ENCODE assay signal across 8 cellular contexts in genomic region chr14:58395815-58396626, GRCh38. TPM values are rescaled to one million over a fixed set of nuclear protein-coding genes. Genes with fewer than 3 reads are reported as not detected.
A peak's percentile ranks its signal among the peaks of the same experiment; 100 is the strongest.
DNase-seq lines count a peak whose midpoint lies in the region; ATAC-seq and TF ChIP-seq lines count a peak whose summit lies in the region.

TSS of gene TOMM20L (plus strand) at chr14:58395930. CDS start at chr14:58395958, 28 bp downstream.

- H3K9me3 Mint-ChIP-seq in neural progenitor cell: no peaks in the 10 kb centered on the region

- no peaks in the 10 kb centered on the region for H3K36me3 Mint-ChIP-seq in neural progenitor cell

- H3K4me3 ChIP-seq in fibroblast of villous mesenchyme (ENCODE audit: low read depth, low read length): peak within 1 kb of the TSS; percentile 59
- H3K4me3 ChIP-seq in neural progenitor cell: peak within 1 kb of the TSS; percentile 52

- H3K9ac ChIP-seq in neural progenitor cell: no peak within 1 kb of the TSS

- H3K27me3 Mint-ChIP-seq in neural progenitor cell (ENCODE audit: insufficient read depth, low read depth): peaks cover 4% of the 10 kb centered on the region

- ATAC-seq in GM19372 (IDR thresholded peaks at IDR 0.05; ENCODE audit: low read depth, unreplicated experiment) (peak; percentile 93), HG03520 (IDR thresholded peaks at IDR 0.05; ENCODE audit: unreplicated experiment) (peak; percentile 88)

- no peaks in the 10 kb centered on the region for H3K36me3 ChIP-seq in neural progenitor cell

- peak within 1 kb of the TSS; percentile 76 for H3K4me2 ChIP-seq in neural progenitor cell

- H3K27ac ChIP-seq in neural progenitor cell: no peak within 1 kb of the TSS

- H3K4me1 ChIP-seq in neural progenitor cell: no peaks in the 10 kb centered on the region

- H3K27ac Mint-ChIP-seq in neural progenitor cell: peak within 1 kb of the TSS; percentile 94

- H4K20me1 ChIP-seq in neural progenitor cell (ENCODE audit: low read depth): no peaks in the 10 kb centered on the region

- H3K4me3 Mint-ChIP-seq in neural progenitor cell: peak within 1 kb of the TSS; percentile 85

- peaks cover 27% of the 10 kb centered on the region for H3F3A ChIP-seq in neural progenitor cell (ENCODE audit: low read depth)

- peaks cover 30% of the 10 kb centered on the region for H3K27me3 ChIP-seq in neural progenitor cell

- H3K9me3 ChIP-seq in neural progenitor cell (ENCODE audit: low read depth): no peaks in the 10 kb centered on the region

- TF ChIP-seq CTCF in fibroblast of villous mesenchyme (IDR thresholded peaks at IDR 0.05; ENCODE audit: insufficient read depth, low read depth, low read length) (peak; percentile 44), neural progenitor cell (IDR thresholded peaks at IDR 0.05) (peak; percentile 90)

- peak within 1 kb of the TSS; percentile 96 for H2AFZ ChIP-seq in neural progenitor cell (replicated peaks)

- no peaks in the 10 kb centered on the region for H3K79me2 ChIP-seq in neural progenitor cell (ENCODE audit: low read depth)

- DNase-seq in CMK (ENCODE audit: low read depth) (peak; percentile 47), OCI-M1 (lab: John Stamatoyannopoulos, UW) (peak; percentile 76), fibroblast of villous mesenchyme (ENCODE audit: low read depth) (peak; percentile 51), neural progenitor cell (ENCODE audit: low spot score) (peak; percentile 94), stromal cell of bone marrow (ENCODE audit: low read depth) (peak; percentile 31)
- peak; percentile 90 for DNase-seq in activated effector memory CD4-positive, alpha-beta T cell treated with anti-CD3 and anti-CD28 coated beads, Interleukin-2, amount 50 U/mL, for 16 hours

- H3K4me1 Mint-ChIP-seq in neural progenitor cell: peaks cover 8% of the 10 kb centered on the region

RNA-seq across cellular contexts. Expression of gene TOMM20L, which starts in this region (rescaled TPM):
- total RNA-seq in fibroblast of villous mesenchyme (not detected in 2 replicates), neural progenitor cell (ENCODE audit: low replicate concordance) (not detected in 2 replicates)

Comparison
In these comparisons a context has a peak if more than half of its experiments do, and no peak if none do; other contexts are left out.
1. Peak in DNase-seq and H3K4me3 ChIP-seq in fibroblast of villous mesenchyme; RNA of the gene not detected or under 1 TPM.
2. Peak in DNase-seq, H3K4me3 ChIP-seq and H3K4me2 ChIP-seq in neural progenitor cell; RNA of the gene not detected or under 1 TPM.
3. DNase-seq: peak in every context shown above with its lines; median percentile 94 in neural progenitor cell; 90 in activated effector memory CD4-positive, alpha-beta T cell treated with anti-CD3 and anti-CD28 coated beads, Interleukin-2, amount 50 U/mL, for 16 hours; 76 in OCI-M1; 51 in fibroblast of villous mesenchyme; 47 in CMK; 31 in stromal cell of bone marrow.